8 cellular contexts compared by ENCODE assay signal in the genomic region with DNA sequence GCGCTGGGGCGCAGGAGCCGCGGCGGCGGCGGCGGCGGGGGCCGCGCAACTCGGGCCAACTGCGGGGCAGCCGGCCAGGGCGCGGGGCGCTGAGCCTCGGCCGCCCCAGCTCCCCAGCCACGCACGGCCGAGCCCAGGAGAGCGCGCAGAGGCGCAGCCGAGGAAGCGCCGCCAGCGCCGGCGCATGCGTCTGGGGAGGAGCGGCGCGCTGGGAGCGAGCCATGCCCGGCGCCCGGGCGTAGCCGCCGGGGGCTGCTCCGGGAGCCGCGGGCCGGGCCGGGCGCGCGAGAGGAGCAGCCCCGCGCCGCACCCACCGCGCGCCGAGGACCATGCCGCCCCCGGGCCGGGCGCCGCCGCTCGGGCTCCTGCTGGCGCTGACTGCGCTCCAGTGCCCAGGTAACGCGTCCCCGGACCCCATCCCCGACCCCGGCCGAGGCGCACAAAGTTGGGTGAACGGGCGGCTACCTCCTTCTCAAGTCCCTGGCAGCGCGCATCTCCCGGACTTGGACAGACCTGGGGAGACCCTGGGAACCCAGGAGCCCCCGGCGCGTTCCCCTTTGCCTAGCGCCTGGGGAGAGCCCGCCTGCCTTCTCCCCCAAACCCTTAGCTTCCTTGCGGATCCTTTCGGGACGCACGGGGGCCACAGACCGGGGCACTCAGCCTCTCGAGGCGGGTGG. TPM values are rescaled to one million over a fixed set of nuclear protein-coding genes. Genes with fewer than 3 reads are reported as not detected.
DNase-seq lines count a peak whose midpoint lies in the region; ATAC-seq and TF ChIP-seq lines count a peak whose summit lies in the region.

No MANE protein-coding gene starts in this region.

- peaks cover 9% of the 10 kb centered on the region for H3K4me1 Mint-ChIP-seq in dendritic cell treated with granulocyte-macrophage colony-stimulating factor and Interleukin-4, amounts not matched to agents 40 ng/mL and 50 ng/mL, for 4 days (ENCODE audit: low read depth)

- intact Hi-C loops in dendritic cell treated with granulocyte-macrophage colony-stimulating factor and Interleukin-4, amounts not matched to agents 40 ng/mL and 50 ng/mL, for 4 days (cut with micrococcal nuclease) = no loop called here
- intact Hi-C loops in psoas muscle (cut with DNase I) = no loop called here

- H3K27me3 ChIP-seq in psoas muscle (ENCODE audit: insufficient read depth in 3 of 3, low read length in 2 of 3) = peaks cover 0 to 49% (median 10%) of the 10 kb centered on the region in 3 donors

- no peaks in the 10 kb centered on the region for H3K9me3 Mint-ChIP-seq in dendritic cell treated with granulocyte-macrophage colony-stimulating factor and Interleukin-4, amounts not matched to agents 40 ng/mL and 50 ng/mL, for 4 days

- no peaks in the 10 kb centered on the region for H3K36me3 Mint-ChIP-seq in dendritic cell treated with granulocyte-macrophage colony-stimulating factor and Interleukin-4, amounts not matched to agents 40 ng/mL and 50 ng/mL, for 4 days (ENCODE audit: low read depth)

- TF ChIP-seq CTCF in psoas muscle (IDR thresholded peaks at IDR 0.05) = no peak

- WGBS in psoas muscle, 3 donors = 0 to 1% (median 0%) methylated on average over 37 to 90 of the region's 90 CpGs

- no peaks in the 10 kb centered on the region for H3K36me3 ChIP-seq in psoas muscle (ENCODE audit: insufficient read depth in 1 of 2, low read depth in 1 of 2)

- H3K4me3 Mint-ChIP-seq in dendritic cell treated with granulocyte-macrophage colony-stimulating factor and Interleukin-4, amounts not matched to agents 40 ng/mL and 50 ng/mL, for 4 days = peak overlapping the region; percentile 46

- no peak for DNase-seq in psoas muscle
- DNase-seq in SK-N-DZ (ENCODE audit: low spot score) = no peak
- DNase-seq in cerebellum (ENCODE audit: low spot score) = no peak

- H3K9me3 ChIP-seq in psoas muscle = no peaks in the 10 kb centered on the region

- peaks cover 14% of the 10 kb centered on the region for H3K4me1 ChIP-seq in psoas muscle

- H3K4me3 ChIP-seq in psoas muscle = peak overlapping the region; percentile 52

- H3K27ac Mint-ChIP-seq in dendritic cell treated with granulocyte-macrophage colony-stimulating factor and Interleukin-4, amounts not matched to agents 40 ng/mL and 50 ng/mL, for 4 days = no peak overlapping the region

- peaks cover 82% of the 10 kb centered on the region for H3K27me3 Mint-ChIP-seq in dendritic cell treated with granulocyte-macrophage colony-stimulating factor and Interleukin-4, amounts not matched to agents 40 ng/mL and 50 ng/mL, for 4 days

- no peak overlapping the region for H3K27ac ChIP-seq in psoas muscle

- ATAC-seq in GM19035 (IDR thresholded peaks at IDR 0.05; ENCODE audit: unreplicated experiment) (peak; percentile 23), HG03039 (IDR thresholded peaks at IDR 0.05; ENCODE audit: unreplicated experiment) (peak; percentile 6), psoas muscle (peak in 1 of 4 donors; percentile 26), HG03571 (IDR thresholded peaks at IDR 0.05; ENCODE audit: unreplicated experiment) (no peak), HG02884 (IDR thresholded peaks at IDR 0.05; ENCODE audit: unreplicated experiment) (no peak)

RNA-seq across cellular contexts. Expression of gene TMEM132B, which starts 0.4 kb away (rescaled TPM):
- 1 to 10 TPM in 2 of 4 donors, under 1 TPM in 2; 0.41 to 4.1 (median 1.1) TPM for total RNA-seq in psoas muscle
- polyA plus RNA-seq in psoas muscle = under 1 TPM; 0.13 to 0.25 (median 0.23) TPM
- polyA plus RNA-seq in SK-N-DZ (2014; cell fraction: cytosol; rRNA removed) = not detected in 2 replicates
- 0.09 TPM in 1 of 2 replicates, not detected in the other for polyA plus RNA-seq in SK-N-DZ (2014; cell fraction: nucleus; rRNA removed)
- 24.0 TPM for total RNA-seq in cerebellum

Comparison
In these comparisons a context has a peak if more than half of its experiments do, and no peak if none do; other contexts are left out.
1. ATAC-seq: peak in GM19035 (single experiment) and HG03039 (single experiment); none in HG03571 (single experiment) and HG02884 (single experiment).